9 cellular contexts compared by ENCODE assay signal in the genomic region with DNA sequence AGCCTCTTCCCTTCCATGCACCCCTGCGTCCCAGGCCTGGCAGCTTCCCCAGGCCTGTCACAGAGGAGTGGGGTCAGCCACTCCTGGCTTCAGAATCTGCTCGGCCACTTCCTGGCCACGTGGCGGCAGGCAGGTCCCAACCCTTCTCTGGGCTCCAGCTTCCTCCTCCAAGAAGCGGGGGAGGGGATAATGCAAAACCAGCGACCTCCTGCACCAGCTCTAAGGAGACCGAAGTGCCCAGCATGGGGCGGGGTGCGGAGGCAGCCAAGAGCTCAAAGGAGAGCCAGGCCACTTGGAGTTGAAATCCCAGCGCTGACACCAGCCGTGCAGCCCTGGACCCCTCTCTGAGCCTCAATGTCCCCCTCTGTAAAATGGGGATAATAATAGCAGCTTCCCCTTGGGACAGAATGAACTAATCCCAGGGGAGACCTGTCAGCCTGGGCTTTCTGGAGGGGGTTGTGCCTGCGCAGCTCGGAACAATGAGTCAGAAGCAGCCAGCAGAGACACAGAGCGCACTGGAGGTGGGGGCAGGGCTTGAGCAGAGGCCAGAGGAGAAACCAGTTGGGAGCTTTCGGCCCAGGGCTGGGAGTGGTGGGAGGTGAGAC. TPM values are rescaled to one million over a fixed set of nuclear protein-coding genes. Genes with fewer than 3 reads are reported as not detected.
A peak's percentile ranks its signal among the peaks of the same experiment; 100 is the strongest.
DNase-seq lines count a peak whose midpoint lies in the region; ATAC-seq and FAIRE-seq lines count a peak whose summit lies in the region.
"Had no signal": no experiment of that assay in that cellular context is flagged by ENCODE, and none has a peak within 500 bp of the region (broad histone marks: within the 10 kb centered on the region; RNA-seq: fewer than 3 reads in every experiment).

No MANE protein-coding gene starts in this region.

- POLR2A ChIA-PET in activated CD4-positive, alpha-beta T cell treated with anti-CD3 and anti-CD28 coated beads for 36 hours (lab: Charles Lee) = no interaction called here

- ATAC-seq in left ventricle myocardium superior = peak; percentile 72
- ATAC-seq in activated CD4-positive, alpha-beta T cell treated with anti-CD3 and anti-CD28 coated beads for 36 hours = no peak

- H3K4me3 Mint-ChIP-seq in activated CD4-positive, alpha-beta T cell treated with anti-CD3 and anti-CD28 coated beads for 36 hours = no peak overlapping the region

- intact Hi-C loops in left ventricle myocardium superior (cut with micrococcal nuclease) = no loop called here
- intact Hi-C loops in activated CD4-positive, alpha-beta T cell treated with anti-CD3 and anti-CD28 coated beads for 36 hours (cut with DNase I, micrococcal nuclease) = no loop called here

- DNase-seq in NCI-H82 (lab: John Stamatoyannopoulos, UW) (peak; percentile 26), NCI-H82 treated with DMSO at 0.1 percent for 48 hours (lab: John Stamatoyannopoulos, UW; ENCODE audit: unreplicated experiment) (no peak), amniotic stem cell (lab: John Stamatoyannopoulos, UW) (peak; percentile 57), left ventricle myocardium superior (peak; percentile 81), pulmonary artery endothelial cell (ENCODE audit: low read depth, low spot score) (peak; percentile 57), activated gamma-delta T cell treated with Interleukin-2 at 50 U/mL for 16 hours (no peak), GM19239 (ENCODE audit: insufficient read length, low spot score) (no peak)
- DNase-seq in activated CD4-positive, alpha-beta T cell treated with anti-CD3 and anti-CD28 coated beads for 36 hours = no peak
- DNase-seq: DND-41 had no signal

- no peaks in the 10 kb centered on the region for H3K27me3 Mint-ChIP-seq in activated CD4-positive, alpha-beta T cell treated with anti-CD3 and anti-CD28 coated beads for 36 hours

- no peak overlapping the region for H3K27ac Mint-ChIP-seq in activated CD4-positive, alpha-beta T cell treated with anti-CD3 and anti-CD28 coated beads for 36 hours

- H3K36me3 Mint-ChIP-seq in activated CD4-positive, alpha-beta T cell treated with anti-CD3 and anti-CD28 coated beads for 36 hours (ENCODE audit: low read depth) = no peaks in the 10 kb centered on the region

- CTCF ChIA-PET in activated CD4-positive, alpha-beta T cell treated with anti-CD3 and anti-CD28 coated beads for 36 hours (lab: Charles Lee) = interaction anchor here (0.6 to 1.2 kb wide), 2 partner anchors 18 to 312 kb away, joined by 3 read pairs; no protein-coding TSS in a partner anchor

- H3K9me3 Mint-ChIP-seq in activated CD4-positive, alpha-beta T cell treated with anti-CD3 and anti-CD28 coated beads for 36 hours (ENCODE audit: low read depth) = no peaks in the 10 kb centered on the region

- no peak for FAIRE-seq in GM19239 (lab: Jason Lieb, UNC)

- H3K4me1 Mint-ChIP-seq in activated CD4-positive, alpha-beta T cell treated with anti-CD3 and anti-CD28 coated beads for 36 hours = no peaks in the 10 kb centered on the region

RNA-seq across cellular contexts. Expression of gene PICK1, which starts 22.8 kb away (rescaled TPM):
- total RNA-seq in left ventricle myocardium superior = 26.5 TPM
- 8.7 and 12.9 TPM in 2 replicates for total RNA-seq in pulmonary artery endothelial cell
- 10 to 100 TPM; 14.9 to 17.2 TPM for total RNA-seq in activated CD4-positive, alpha-beta T cell treated with anti-CD3 and anti-CD28 coated beads for 36 hours

RNA-seq across cellular contexts. Expression of gene SLC16A8, which starts 49.6 kb away (rescaled TPM):
- total RNA-seq in left ventricle myocardium superior (not detected), pulmonary artery endothelial cell (0.20 and 0.21 TPM in 2 replicates)
- total RNA-seq in activated CD4-positive, alpha-beta T cell treated with anti-CD3 and anti-CD28 coated beads for 36 hours = not detected

RNA-seq across cellular contexts. Expression of gene SOX10, which starts 50.0 kb away (rescaled TPM):
- 1.9 TPM for total RNA-seq in left ventricle myocardium superior
- not detected in 2 replicates for total RNA-seq in pulmonary artery endothelial cell
- total RNA-seq in activated CD4-positive, alpha-beta T cell treated with anti-CD3 and anti-CD28 coated beads for 36 hours = not detected

Comparison
In these comparisons a context has a peak if more than half of its experiments do, and no peak if none do; other contexts are left out.
1. DNase-seq: peak in NCI-H82 (single experiment), amniotic stem cell (single experiment), left ventricle myocardium superior (single experiment) and pulmonary artery endothelial cell (single experiment); none in NCI-H82 treated with DMSO at 0.1 percent for 48 hours (single experiment), activated CD4-positive, alpha-beta T cell treated with anti-CD3 and anti-CD28 coated beads for 36 hours (single experiment), activated gamma-delta T cell treated with Interleukin-2 at 50 U/mL for 16 hours (single experiment) and GM19239 (single experiment).